23 cellular contexts compared by ENCODE assay signal in the genomic region with DNA sequence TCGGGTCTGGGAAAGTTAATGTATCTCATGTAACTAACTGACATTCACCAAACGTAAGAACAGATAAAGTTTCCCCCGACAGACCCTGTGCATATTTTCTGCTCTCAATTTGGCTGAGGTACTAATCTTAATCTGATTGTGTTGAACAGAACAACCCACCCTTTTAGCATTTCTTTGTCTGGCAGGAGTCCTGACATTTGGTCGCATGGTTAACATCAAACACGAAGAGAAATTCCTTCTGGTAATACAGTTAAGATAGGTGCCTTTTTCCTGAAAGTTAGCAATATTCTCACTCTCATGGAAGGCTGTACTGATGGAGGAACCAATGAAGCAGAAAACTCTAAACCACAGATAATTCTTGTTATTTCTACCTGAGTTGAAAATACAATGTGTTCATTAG.
"Had no signal": no experiment of that assay in that cellular context is flagged by ENCODE, and none has a peak within 500 bp of the region (broad histone marks: within the 10 kb centered on the region; RNA-seq: fewer than 3 reads in every experiment).

No MANE protein-coding gene starts in this region.

- FAIRE-seq: kidney, pancreas, small intestine had no signal

- H3K9me3 ChIP-seq: colonic mucosa, esophagus muscularis mucosa, gastroesophageal sphincter, heart left ventricle, lower lobe of right lung, pancreas, right lobe of liver, thoracic aorta, tibial nerve, upper lobe of right lung, uterus had no signal

- H3K79me2 ChIP-seq: hepatocyte had no signal

- H3K4me2 ChIP-seq: hepatocyte had no signal

- H3K27me3 ChIP-seq: colonic mucosa, esophagus muscularis mucosa, foreskin keratinocyte, gastroesophageal sphincter, heart left ventricle, hepatocyte, pancreas, right lobe of liver, tibial nerve, upper lobe of right lung, uterus had no signal

- H3K4me3 ChIP-seq: colonic mucosa, esophagus muscularis mucosa, gastroesophageal sphincter, heart left ventricle, hepatocyte, lower lobe of right lung, pancreas, right lobe of liver, thoracic aorta, tibial nerve, upper lobe of right lung, uterus had no signal

- H2AFZ ChIP-seq: hepatocyte had no signal

- DNase-seq: colonic mucosa; effector CD8-positive, alpha-beta T cell; endodermal cell; foreskin keratinocyte; heart left ventricle; kidney; left ventricle myocardium superior; lower lobe of right lung; natural killer cell; occipital lobe; pancreas; right lobe of liver; small intestine; stimulated activated CD4-positive, alpha-beta T cell treated with anti-CD3 and anti-CD28 coated beads, Interleukin-15, amount 100 ng/mL, for 24 hours; stimulated activated CD4-positive, alpha-beta T cell treated with anti-CD3 and anti-CD28 coated beads, Interleukin-2, amount 100 ng/mL, for 48 hours; stimulated activated naive B cell treated with anti-CD40 and anti-IgM and Interleukin-4, amounts not matched to agents 10 μg/mL and 1 μg/mL and 100 μg/mL, for 72 hours; upper lobe of right lung; uterus had no signal

- ATAC-seq: foreskin keratinocyte; gastroesophageal sphincter; heart left ventricle; left ventricle myocardium superior; lower lobe of right lung; natural killer cell; pancreas; right lobe of liver; stimulated activated naive B cell treated with anti-CD40 and anti-IgM and Interleukin-4, amounts not matched to agents 10 μg/mL and 1 μg/mL and 100 μg/mL, for 72 hours; upper lobe of right lung had no signal

- H3K4me1 ChIP-seq: colonic mucosa, foreskin keratinocyte, gastroesophageal sphincter, heart left ventricle, lower lobe of right lung, pancreas, right lobe of liver, tibial nerve, upper lobe of right lung, uterus had no signal

- H3K27ac ChIP-seq: colonic mucosa, esophagus muscularis mucosa, foreskin keratinocyte, gastroesophageal sphincter, heart left ventricle, hepatocyte, lower lobe of right lung, pancreas, right lobe of liver, thoracic aorta, tibial nerve, upper lobe of right lung, uterus had no signal

- H3K36me3 ChIP-seq: colonic mucosa, esophagus muscularis mucosa, gastroesophageal sphincter, heart left ventricle, lower lobe of right lung, pancreas, right lobe of liver, thoracic aorta, tibial nerve, upper lobe of right lung, uterus had no signal
